In genomic region chr7:98683514-98683913, GRCh38 we compare ENCODE assay signal across 9 cellular contexts.
"Had no signal": no experiment of that assay in that cellular context is flagged by ENCODE, and none has a peak within 500 bp of the region (broad histone marks: within the 10 kb centered on the region; RNA-seq: fewer than 3 reads in every experiment).

No MANE protein-coding gene starts in this region.

- H3K9me3 ChIP-seq: HAP-1 had no signal

- H3K27ac Mint-ChIP-seq: GM23338, H9, HFFc6 had no signal

- DNase-seq: GM23248, GOT3, H7, H9, HCEC 1CT, HFFc6 had no signal

- H3K4me1 ChIP-seq: HAP-1 had no signal

- H3K4me3 Mint-ChIP-seq: GM23338, H9, HFFc6 had no signal

- H3K4me1 Mint-ChIP-seq: GM23338, H9 had no signal

- H3K27ac ChIP-seq: GM23248 had no signal

- H3K4me3 ChIP-seq: GM23248, GM23338, HAP-1 had no signal

- H3K36me3 ChIP-seq: HAP-1 had no signal

- ATAC-seq: GM23338, HCT116 had no signal
